1 cellular context compared by ENCODE assay signal in genomic region chr5:146529984-146530383, GRCh38.
TF ChIP-seq lines count a peak whose summit lies in the region.

No MANE protein-coding gene starts in this region.

TF ChIP-seq in GM12878, 131 proteins besides CTCF, POLR2A, EP300 and RAD21 (continued from another document):
- no peak for TF ChIP-seq ZBTB11 (CRISPR knock-in tag; IDR thresholded peaks at IDR 0.05)
- peak; percentile 51 for TF ChIP-seq RAD51 (IDR thresholded peaks at IDR 0.05)
- TF ChIP-seq SREBF1 (IDR thresholded peaks at IDR 0.05; ENCODE audit: low read length) = no peak
